ENCODE assay signal across 4 cellular contexts in genomic region chr15:37756407-37756806, GRCh38.
"Had no signal": no experiment of that assay in that cellular context is flagged by ENCODE, and none has a peak within 500 bp of the region (broad histone marks: within the 10 kb centered on the region; RNA-seq: fewer than 3 reads in every experiment).

No MANE protein-coding gene starts in this region.

- H3K4me3 ChIP-seq: K562 had no signal

- DNase-seq: IMR-90, KBM-7 had no signal

- H3K27ac ChIP-seq: HL-60 had no signal
